13 cellular contexts compared by ENCODE assay signal in the genomic region with DNA sequence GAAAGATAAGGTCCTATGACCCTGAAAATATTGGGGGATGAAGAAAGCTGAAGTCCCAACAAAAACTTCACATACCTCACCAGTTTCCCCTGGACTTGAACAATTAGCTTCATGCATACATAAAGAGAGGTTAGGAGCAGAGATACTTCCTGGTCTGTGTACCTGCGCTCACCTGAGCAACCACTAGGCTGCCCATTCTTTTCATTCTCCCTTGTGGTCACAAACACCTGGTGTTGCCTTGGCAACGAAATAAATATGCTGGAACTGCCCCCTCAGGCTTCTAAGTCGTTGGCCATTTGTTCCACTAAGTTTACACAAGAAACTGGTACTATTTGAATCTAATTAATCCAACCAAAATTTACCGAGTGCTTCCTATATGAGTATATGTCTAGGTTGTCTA. TPM values are rescaled to one million over a fixed set of nuclear protein-coding genes. Genes with fewer than 3 reads are reported as not detected.
A peak's percentile ranks its signal among the peaks of the same experiment; 100 is the strongest.
DNase-seq lines count a peak whose midpoint lies in the region; ATAC-seq and TF ChIP-seq lines count a peak whose summit lies in the region.
"Had no signal": no experiment of that assay in that cellular context is flagged by ENCODE, and none has a peak within 500 bp of the region (broad histone marks: within the 10 kb centered on the region; RNA-seq: fewer than 3 reads in every experiment).

No MANE protein-coding gene starts in this region.

- peaks cover 22% of the 10 kb centered on the region for H3K27me3 ChIP-seq in H7 (ENCODE audit: control insufficient read depth, insufficient read depth, low read length)

- peak; percentile 71 for TF ChIP-seq CTCF in Calu3 (IDR thresholded peaks at IDR 0.05; ENCODE audit: unreplicated experiment)

- H3K4me1 Mint-ChIP-seq in Calu3 (ENCODE audit: low read depth, unreplicated experiment), result peaks cover 11% of the 10 kb centered on the region
- H3K4me1 Mint-ChIP-seq in stimulated activated naive CD8-positive, alpha-beta T cell treated with anti-CD3 and anti-CD28 coated beads, Interleukin-15, amount 100 ng/mL, for 72 hours, result no peaks in the 10 kb centered on the region
- H3K4me1 Mint-ChIP-seq: naive thymus-derived CD4-positive, alpha-beta T cell had no signal

- intact Hi-C loops in Calu3 (cut with micrococcal nuclease; ENCODE audit: unreplicated experiment), result no loop called here

- H3K4me3 ChIP-seq in H7 (ENCODE audit: insufficient read depth, low read depth, low read length), result no peak overlapping the region

- CTCF ChIA-PET in Calu3 (lab: Charles Lee), result interaction anchor here (0.6 to 1.3 kb wide), 3 partner anchors 10 to 133 kb away, joined by 3 to 5 read pairs (median 3); no protein-coding TSS in a partner anchor

- no peaks in the 10 kb centered on the region for H3K27me3 Mint-ChIP-seq in Calu3 (ENCODE audit: unreplicated experiment)
- H3K27me3 Mint-ChIP-seq in stimulated activated naive CD8-positive, alpha-beta T cell treated with anti-CD3 and anti-CD28 coated beads, Interleukin-15, amount 100 ng/mL, for 72 hours, result peaks cover 66% of the 10 kb centered on the region

- H3K4me3 Mint-ChIP-seq in Calu3 (ENCODE audit: low read depth, unreplicated experiment), result no peak overlapping the region
- H3K4me3 Mint-ChIP-seq in stimulated activated naive CD8-positive, alpha-beta T cell treated with anti-CD3 and anti-CD28 coated beads, Interleukin-15, amount 100 ng/mL, for 72 hours, result no peak overlapping the region
- H3K4me3 Mint-ChIP-seq: activated naive CD8-positive, alpha-beta T cell; CD4-positive, alpha-beta T cell; naive thymus-derived CD4-positive, alpha-beta T cell had no signal

- DNase-seq in Calu3 (peak; percentile 82), H7 (peak; percentile 78), NCI-H748 treated with DMSO at 0.1 percent for 48 hours (lab: John Stamatoyannopoulos, UW) (peak; percentile 85), iPS-NIHi11 (ENCODE audit: low spot score) (peak; percentile 75), cerebellar cortex (ENCODE audit: low spot score) (no peak)
- no peak for DNase-seq in stimulated activated naive CD8-positive, alpha-beta T cell treated with anti-CD3 and anti-CD28 coated beads, Interleukin-15, amount 100 ng/mL, for 72 hours
- DNase-seq: CD4-positive, alpha-beta T cell; GOT3; naive thymus-derived CD4-positive, alpha-beta T cell; NCI-H1105 treated with DMSO at 0.1 percent for 48 hours had no signal

- no TSS peak for BruUV-seq in Calu3 (replicated peaks; lab: Mats Ljungman, UMichigan)

- H3K36me3 Mint-ChIP-seq in Calu3 (ENCODE audit: insufficient read depth, unreplicated experiment), result no peaks in the 10 kb centered on the region
- H3K36me3 Mint-ChIP-seq: activated naive CD8-positive, alpha-beta T cell; naive thymus-derived CD4-positive, alpha-beta T cell had no signal

- peak overlapping the region; percentile 80 for H3K27ac Mint-ChIP-seq in Calu3 (ENCODE audit: unreplicated experiment)
- no peak overlapping the region for H3K27ac Mint-ChIP-seq in stimulated activated naive CD8-positive, alpha-beta T cell treated with anti-CD3 and anti-CD28 coated beads, Interleukin-15, amount 100 ng/mL, for 72 hours
- H3K27ac Mint-ChIP-seq: activated naive CD8-positive, alpha-beta T cell; CD4-positive, alpha-beta T cell; naive thymus-derived CD4-positive, alpha-beta T cell had no signal

- H3K9me3 Mint-ChIP-seq in Calu3 (ENCODE audit: low read depth, unreplicated experiment), result no peaks in the 10 kb centered on the region
- H3K9me3 Mint-ChIP-seq in stimulated activated naive CD8-positive, alpha-beta T cell treated with anti-CD3 and anti-CD28 coated beads, Interleukin-15, amount 100 ng/mL, for 72 hours, result no peaks in the 10 kb centered on the region
- H3K9me3 Mint-ChIP-seq: CD4-positive, alpha-beta T cell had no signal

- ATAC-seq in stimulated activated naive CD8-positive, alpha-beta T cell treated with anti-CD3 and anti-CD28 coated beads, Interleukin-15, amount 100 ng/mL, for 72 hours, result no peak
- ATAC-seq in HG02610 (IDR thresholded peaks at IDR 0.05; ENCODE audit: unreplicated experiment), result no peak
- ATAC-seq: naive thymus-derived CD4-positive, alpha-beta T cell; sciatic nerve had no signal

- H3K36me3 ChIP-seq in H7 (replicated peaks; ENCODE audit: control insufficient read depth, insufficient read depth, low read length), result no peaks in the 10 kb centered on the region

RNA-seq across cellular contexts. Expression of a gene that starts 18.1 kb away (rescaled TPM):
- total RNA-seq in Calu3 (2022), result 0.12 TPM in 1 of 2 replicates, not detected in the other
- total RNA-seq in H7 (2014; rRNA removed; shearing (Covaris generic)), result not detected in 2 replicates
- total RNA-seq: CD4-positive, alpha-beta T cell; naive thymus-derived CD4-positive, alpha-beta T cell; sciatic nerve had no signal

Comparison
In these comparisons a context has a peak if more than half of its experiments do, and no peak if none do; other contexts are left out.
1. DNase-seq: peak in Calu3 (single experiment), H7 (single experiment), NCI-H748 treated with DMSO at 0.1 percent for 48 hours (single experiment) and iPS-NIHi11 (single experiment); none in cerebellar cortex (single experiment) and stimulated activated naive CD8-positive, alpha-beta T cell treated with anti-CD3 and anti-CD28 coated beads, Interleukin-15, amount 100 ng/mL, for 72 hours (0 of 2).